31 cellular contexts compared by ENCODE assay signal in the genomic region with DNA sequence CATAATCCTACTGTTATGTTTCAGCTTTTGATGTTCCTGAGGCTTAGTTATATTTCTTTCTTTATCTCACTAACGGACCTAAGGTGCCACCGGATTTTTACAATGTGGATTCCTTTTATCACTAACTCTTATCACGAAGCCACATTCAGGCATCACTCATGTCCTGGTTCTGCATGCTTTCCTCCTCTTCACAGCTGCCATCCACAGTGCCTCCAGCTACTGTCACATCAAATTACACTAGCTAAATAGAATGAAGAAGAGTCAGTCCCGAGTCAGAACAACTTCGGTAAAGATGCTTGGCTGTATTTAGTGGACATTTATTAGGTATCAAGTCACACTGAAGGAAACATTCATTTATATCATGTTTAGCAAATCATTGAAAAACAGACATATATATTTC.
"Had no signal": no experiment of that assay in that cellular context is flagged by ENCODE, and none has a peak within 500 bp of the region (broad histone marks: within the 10 kb centered on the region; RNA-seq: fewer than 3 reads in every experiment).

No MANE protein-coding gene starts in this region.

- H3K27me3 ChIP-seq: body of pancreas, esophagus muscularis mucosa, foreskin keratinocyte, gastrocnemius medialis had no signal

- H3K9me3 ChIP-seq: body of pancreas, gastrocnemius medialis had no signal

- H3K4me1 ChIP-seq: body of pancreas, esophagus muscularis mucosa, foreskin keratinocyte, gastrocnemius medialis had no signal

- DNase-seq: activated CD4-positive, alpha-beta memory T cell treated with anti-CD3 and anti-CD28 coated beads, Interleukin-2, amount 10 ng/mL, durations not matched to agents 7 days and 5 days; activated CD4-positive, alpha-beta T cell treated with anti-CD3 and anti-CD28 coated beads for 1 hour; activated CD4-positive, alpha-beta T cell treated with anti-CD3 and anti-CD28 coated beads for 4 hours; activated CD4-positive, alpha-beta T cell treated with anti-CD3 and anti-CD28 coated beads, Interleukin-2, amount 10 ng/mL, durations not matched to agents 7 days and 5 days; activated CD4-positive, alpha-beta T cell treated with anti-CD3 and anti-CD28 coated beads, Interleukin-2, amount 50 U/mL, for 4 hours; activated CD8-positive, alpha-beta memory T cell treated with anti-CD3 and anti-CD28 coated beads, Interleukin-2, amount 50 U/mL, for 48 hours; activated effector memory CD4-positive, alpha-beta T cell treated with Interleukin-2 at 50 U/mL for 16 hours; activated gamma-delta T cell treated with Interleukin-2 at 50 U/mL for 16 hours; activated naive CD4-positive, alpha-beta T cell treated with anti-CD3 and anti-CD28 coated beads, Interleukin-2, amount 50 U/mL, for 16 hours; activated naive CD4-positive, alpha-beta T cell treated with Interleukin-2 at 50 U/mL for 16 hours; activated T-cell treated with anti-CD3 and anti-CD28 coated beads for 4 hours; activated T-cell treated with anti-CD3 and anti-CD28 coated beads, Interleukin-2, amount 50 U/mL, for 24 hours; activated T-cell treated with anti-CD3 and anti-CD28 coated beads, Interleukin-2, amount 50 U/mL, for 72 hours; amniotic stem cell; anterior cingulate cortex; body of pancreas; caudate nucleus; cortex of kidney; dermis blood vessel endothelial cell; effector CD4-positive, alpha-beta T cell; effector memory CD8-positive, alpha-beta T cell; erythroblast; foreskin keratinocyte; gastrocnemius medialis; glutamatergic neuron; T-helper 1 cell; T-helper 17 cell; T1000 had no signal

- H3K4me3 ChIP-seq: body of pancreas, esophagus muscularis mucosa, gastrocnemius medialis had no signal

- H3K36me3 ChIP-seq: esophagus muscularis mucosa, gastrocnemius medialis had no signal

- H3K27ac ChIP-seq: body of pancreas, esophagus muscularis mucosa, foreskin keratinocyte, gastrocnemius medialis, VCaP had no signal

- ATAC-seq: activated T-cell treated with anti-CD3 and anti-CD28 coated beads, Interleukin-2, amount 50 U/mL, for 72 hours; body of pancreas; effector memory CD8-positive, alpha-beta T cell; foreskin keratinocyte; gastrocnemius medialis; T-helper 17 cell; WTC11 had no signal
